ENCODE assay signal across 15 cellular contexts in the genomic region with DNA sequence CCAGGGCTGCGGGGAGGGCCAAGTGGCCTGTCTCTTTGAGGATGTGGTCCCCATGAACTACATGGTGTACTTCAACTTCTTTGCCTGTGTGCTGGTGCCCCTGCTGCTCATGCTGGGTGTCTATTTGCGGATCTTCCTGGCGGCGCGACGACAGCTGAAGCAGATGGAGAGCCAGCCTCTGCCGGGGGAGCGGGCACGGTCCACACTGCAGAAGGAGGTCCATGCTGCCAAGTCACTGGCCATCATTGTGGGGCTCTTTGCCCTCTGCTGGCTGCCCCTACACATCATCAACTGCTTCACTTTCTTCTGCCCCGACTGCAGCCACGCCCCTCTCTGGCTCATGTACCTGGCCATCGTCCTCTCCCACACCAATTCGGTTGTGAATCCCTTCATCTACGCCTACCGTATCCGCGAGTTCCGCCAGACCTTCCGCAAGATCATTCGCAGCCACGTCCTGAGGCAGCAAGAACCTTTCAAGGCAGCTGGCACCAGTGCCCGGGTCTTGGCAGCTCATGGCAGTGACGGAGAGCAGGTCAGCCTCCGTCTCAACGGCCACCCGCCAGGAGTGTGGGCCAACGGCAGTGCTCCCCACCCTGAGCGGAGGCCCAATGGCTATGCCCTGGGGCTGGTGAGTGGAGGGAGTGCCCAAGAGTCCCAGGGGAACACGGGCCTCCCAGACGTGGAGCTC. TPM values are rescaled to one million over a fixed set of nuclear protein-coding genes. Genes with fewer than 3 reads are reported as not detected.
DNase-seq lines count a peak whose midpoint lies in the region; ATAC-seq, FAIRE-seq and TF ChIP-seq lines count a peak whose summit lies in the region.
"Had no signal": no experiment of that assay in that cellular context is flagged by ENCODE, and none has a peak within 500 bp of the region (broad histone marks: within the 10 kb centered on the region; RNA-seq: fewer than 3 reads in every experiment).

No MANE protein-coding gene starts in this region.

- H3K9me3 Mint-ChIP-seq in activated naive CD8-positive, alpha-beta T cell (ENCODE audit: low read depth): no peaks in the 10 kb centered on the region
- H3K9me3 Mint-ChIP-seq: brain; CD4-positive, alpha-beta memory T cell; effector memory CD8-positive, alpha-beta T cell had no signal

- peak overlapping the region in 9 of 11 experiments; percentile 4 to 76 (median 59); a peak in 16 of 22 replicates for H3K27ac ChIP-seq in BLaER1 treated with 17β-estradiol and CSF1 and Interleukin-3, amounts not matched to agents 10 nM and 100 nM
- H3K27ac ChIP-seq in osteoblast (ENCODE audit: low read depth, low read length): no peak overlapping the region
- H3K27ac ChIP-seq: foreskin keratinocyte had no signal

- H3K27me3 ChIP-seq in BLaER1 treated with 17β-estradiol and CSF1 and Interleukin-3, amounts not matched to agents 10 nM and 100 nM: no peaks in the 10 kb centered on the region
- H3K27me3 ChIP-seq in osteoblast (ENCODE audit: insufficient read depth, low read length): no peaks in the 10 kb centered on the region
- H3K27me3 ChIP-seq: foreskin keratinocyte had no signal

- peak overlapping the region; percentile 88 for H3K27ac Mint-ChIP-seq in activated naive CD8-positive, alpha-beta T cell
- H3K27ac Mint-ChIP-seq: progenitor cell of endocrine pancreas had no signal

- no peaks in the 10 kb centered on the region for H3K9me3 ChIP-seq in BLaER1 treated with 17β-estradiol and CSF1 and Interleukin-3, amounts not matched to agents 10 nM and 100 nM (replicated peaks in 1 of 11)
- H3K9me3 ChIP-seq in osteoblast (ENCODE audit: low read depth, low read length): no peaks in the 10 kb centered on the region

- DNase-seq in D721Med (ENCODE audit: insufficient read length, low spot score): peak; percentile 25
- peak; percentile 79 for DNase-seq in osteoblast (ENCODE audit: insufficient read length, low spot score, missing footprints)
- DNase-seq in NCI-H2196 (lab: John Stamatoyannopoulos, UW; ENCODE audit: unreplicated experiment): no peak
- no peak for DNase-seq in T1000 (lab: John Stamatoyannopoulos, UW)
- DNase-seq: CD4-positive, alpha-beta memory T cell; effector memory CD8-positive, alpha-beta T cell; foreskin keratinocyte; KG1; NCI-H187; stimulated activated CD4-positive, alpha-beta T cell treated with anti-CD3 and anti-CD28 coated beads, Interleukin-1b, Interleukin-23, amount 100 ng/mL, for 48 hours had no signal

- no peak overlapping the region; a peak in 1 of 20 replicates for H3K4me3 ChIP-seq in BLaER1 treated with 17β-estradiol and CSF1 and Interleukin-3, amounts not matched to agents 10 nM and 100 nM
- H3K4me3 ChIP-seq in osteoblast (ENCODE audit: insufficient read depth, low read length): no peak overlapping the region

- peak overlapping the region in 6 of 11 experiments; percentile 10 to 55 (median 40); a peak in 4 of 22 replicates for H3K9ac ChIP-seq in BLaER1 treated with 17β-estradiol and CSF1 and Interleukin-3, amounts not matched to agents 10 nM and 100 nM

- peaks cover 76% of the 10 kb centered on the region for H3K4me1 Mint-ChIP-seq in activated naive CD8-positive, alpha-beta T cell (ENCODE audit: low read depth)

- H3K79me2 ChIP-seq in osteoblast (ENCODE audit: insufficient read depth, low read length): no peaks in the 10 kb centered on the region

- peak overlapping the region; percentile 67 to 99 (median 81) for H3K4me2 ChIP-seq in BLaER1 treated with 17β-estradiol and CSF1 and Interleukin-3, amounts not matched to agents 10 nM and 100 nM
- H3K4me2 ChIP-seq in osteoblast (ENCODE audit: insufficient read depth, low read length): no peak overlapping the region

- H3K27me3 Mint-ChIP-seq in activated naive CD8-positive, alpha-beta T cell: no peaks in the 10 kb centered on the region
- H3K27me3 Mint-ChIP-seq: CD4-positive, alpha-beta memory T cell; effector memory CD8-positive, alpha-beta T cell; progenitor cell of endocrine pancreas had no signal

- H3K4me1 ChIP-seq in BLaER1 treated with 17β-estradiol and CSF1 and Interleukin-3, amounts not matched to agents 10 nM and 100 nM: peaks cover 99 to 100% (median 100%) of the 10 kb centered on the region in 10 experiments
- H3K4me1 ChIP-seq in osteoblast (ENCODE audit: insufficient read depth, low read length): peaks cover 14% of the 10 kb centered on the region
- H3K4me1 ChIP-seq: foreskin keratinocyte had no signal

- ATAC-seq in GM19328 (IDR thresholded peaks at IDR 0.05; ENCODE audit: unreplicated experiment): no peak
- ATAC-seq: effector memory CD8-positive, alpha-beta T cell; foreskin keratinocyte had no signal

- no peak for FAIRE-seq in D721Med (lab: Jason Lieb, UNC)

- peaks cover 8% of the 10 kb centered on the region for H3K36me3 Mint-ChIP-seq in activated naive CD8-positive, alpha-beta T cell

- peak overlapping the region; percentile 31 for H3K4me3 Mint-ChIP-seq in activated naive CD8-positive, alpha-beta T cell
- H3K4me3 Mint-ChIP-seq: brain; effector memory CD8-positive, alpha-beta T cell had no signal

- TF ChIP-seq CTCF in D721Med (IDR thresholded peaks at IDR 0.05; ENCODE audit: insufficient read depth, missing control alignments) (no peak), osteoblast (IDR thresholded peaks at IDR 0.05; ENCODE audit: extremely low read depth, low read depth, low read length) (no peak)

- no peak overlapping the region for H2AFZ ChIP-seq in osteoblast (ENCODE audit: low read length)

- no peaks in the 10 kb centered on the region for H4K20me1 ChIP-seq in BLaER1 treated with 17β-estradiol and CSF1 and Interleukin-3, amounts not matched to agents 10 nM and 100 nM
- H4K20me1 ChIP-seq in osteoblast (ENCODE audit: insufficient read depth, low read length): no peaks in the 10 kb centered on the region

- H3K36me3 ChIP-seq in BLaER1 treated with 17β-estradiol and CSF1 and Interleukin-3, amounts not matched to agents 10 nM and 100 nM: no peaks in the 10 kb centered on the region
- H3K36me3 ChIP-seq in osteoblast (ENCODE audit: insufficient read depth, low read length): no peaks in the 10 kb centered on the region

RNA-seq across cellular contexts. Expression of a gene that starts 13.5 kb away (rescaled TPM):
- total RNA-seq in osteoblast: 0.72 and 1.2 TPM in 2 replicates

RNA-seq across cellular contexts. Expression of a gene that starts 54.3 kb away (rescaled TPM):
- total RNA-seq in osteoblast: under 0.01 TPM in 1 of 2 replicates, not detected in the other
- total RNA-seq: foreskin keratinocyte had no signal

Comparison
In these comparisons a context has a peak if more than half of its experiments do, and no peak if none do; other contexts are left out.
1. DNase-seq: peak in D721Med (single experiment) and osteoblast (single experiment); none in NCI-H2196 (single experiment) and T1000 (single experiment).